In the genomic region with DNA sequence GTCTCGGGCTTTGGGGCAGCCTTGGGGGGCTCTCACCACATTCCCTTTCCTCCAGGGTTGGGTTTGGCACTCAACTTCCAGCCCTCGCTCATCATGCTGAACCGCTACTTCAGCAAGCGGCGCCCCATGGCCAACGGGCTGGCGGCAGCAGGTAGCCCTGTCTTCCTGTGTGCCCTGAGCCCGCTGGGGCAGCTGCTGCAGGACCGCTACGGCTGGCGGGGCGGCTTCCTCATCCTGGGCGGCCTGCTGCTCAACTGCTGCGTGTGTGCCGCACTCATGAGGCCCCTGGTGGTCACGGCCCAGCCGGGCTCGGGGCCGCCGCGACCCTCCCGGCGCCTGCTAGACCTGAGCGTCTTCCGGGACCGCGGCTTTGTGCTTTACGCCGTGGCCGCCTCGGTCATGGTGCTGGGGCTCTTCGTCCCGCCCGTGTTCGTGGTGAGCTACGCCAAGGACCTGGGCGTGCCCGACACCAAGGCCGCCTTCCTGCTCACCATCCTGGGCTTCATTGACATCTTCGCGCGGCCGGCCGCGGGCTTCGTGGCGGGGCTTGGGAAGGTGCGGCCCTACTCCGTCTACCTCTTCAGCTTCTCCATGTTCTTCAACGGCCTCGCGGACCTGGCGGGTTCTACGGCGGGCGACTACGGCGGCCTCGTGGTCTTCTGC, we compare ENCODE assay signal across 1 cellular context.
TF ChIP-seq lines count a peak whose summit lies in the region.

No MANE protein-coding gene starts in this region.

TF ChIP-seq in endothelial cell of umbilical vein, 7 proteins besides CTCF, POLR2A, EP300 and RAD21:
- no peak for TF ChIP-seq POLR2AphosphoS5 (IDR thresholded peaks at IDR 0.05; ENCODE audit: insufficient read depth, low read depth, low read length)
- no peak for TF ChIP-seq MYC (IDR thresholded peaks at IDR 0.05; ENCODE audit: low read depth, low read length)
- TF ChIP-seq FOS (IDR thresholded peaks at IDR 0.05; ENCODE audit: borderline replicate concordance, insufficient read depth, low read length), result no peak
- TF ChIP-seq GATA2 (IDR thresholded peaks at IDR 0.05; ENCODE audit: insufficient read depth, insufficient read length, low read depth, low read length), result no peak
- TF ChIP-seq, protein P1, sequence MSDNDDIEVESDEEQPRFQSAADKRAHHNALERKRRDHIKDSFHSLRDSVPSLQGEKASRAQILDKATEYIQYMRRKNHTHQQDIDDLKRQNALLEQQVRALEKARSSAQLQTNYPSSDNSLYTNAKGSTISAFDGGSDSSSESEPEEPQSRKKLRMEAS (IDR thresholded peaks at IDR 0.05; ENCODE audit: insufficient read depth, insufficient read length), result no peak
- no peak for TF ChIP-seq EZH2 (IDR thresholded peaks at IDR 0.05; ENCODE audit: borderline replicate concordance, low read depth, low read length, severe bottlenecking)
- no peak for TF ChIP-seq JUN (IDR thresholded peaks at IDR 0.05; ENCODE audit: borderline replicate concordance, insufficient read depth, insufficient read length, low read depth)
